Comparison of ENCODE assay signal across 14 cellular contexts in genomic region chr10:28367419-28367818, GRCh38.
A peak's percentile ranks its signal among the peaks of the same experiment; 100 is the strongest.
DNase-seq lines count a peak whose midpoint lies in the region; ATAC-seq and FAIRE-seq lines count a peak whose summit lies in the region.
"Had no signal": no experiment of that assay in that cellular context is flagged by ENCODE, and none has a peak within 500 bp of the region (broad histone marks: within the 10 kb centered on the region; RNA-seq: fewer than 3 reads in every experiment).

No MANE protein-coding gene starts in this region.

- peak overlapping the region; percentile 58 for H3K4me3 Mint-ChIP-seq in activated T-cell treated with anti-CD3 and anti-CD28 coated beads, Interleukin-2, amount 50 U/mL, for 4 hours
- H3K4me3 Mint-ChIP-seq in T-cell = peak overlapping the region in 2 of 3 donors; percentile 40 to 73
- peak overlapping the region; percentile 61 to 81 for H3K4me3 Mint-ChIP-seq in stimulated activated naive CD8-positive, alpha-beta T cell treated with anti-CD3 and anti-CD28 coated beads, Interleukin-15, amount 100 ng/mL, for 72 hours

- H3K27me3 ChIP-seq in effector memory CD4-positive, alpha-beta T cell (replicated peaks; ENCODE audit: control insufficient read depth, insufficient read depth, low read length, poor library complexity, severe bottlenecking) = no peaks in the 10 kb centered on the region
- H3K27me3 ChIP-seq: brain microvascular endothelial cell, SJSA1 had no signal

- H3K36me3 Mint-ChIP-seq in activated T-cell treated with anti-CD3 and anti-CD28 coated beads, Interleukin-2, amount 50 U/mL, for 4 hours (ENCODE audit: insufficient read depth) = no peaks in the 10 kb centered on the region
- no peaks in the 10 kb centered on the region for H3K36me3 Mint-ChIP-seq in T-cell

- peak overlapping the region; percentile 70 for H3K27ac ChIP-seq in effector memory CD4-positive, alpha-beta T cell (ENCODE audit: insufficient read depth, low read length, poor library complexity, severe bottlenecking)
- H3K27ac ChIP-seq: brain microvascular endothelial cell, SJSA1, WERI-Rb-1 had no signal

- H3K4me3 ChIP-seq in effector memory CD4-positive, alpha-beta T cell (ENCODE audit: insufficient read depth, low read depth, low read length, poor library complexity, severe bottlenecking) = peak overlapping the region; percentile 22
- H3K4me3 ChIP-seq: SJSA1 had no signal

- peak overlapping the region; percentile 95 to 100 for H3K27ac Mint-ChIP-seq in T-cell
- H3K27ac Mint-ChIP-seq in stimulated activated naive CD8-positive, alpha-beta T cell treated with anti-CD3 and anti-CD28 coated beads, Interleukin-15, amount 100 ng/mL, for 72 hours = peak overlapping the region; percentile 98

- no peaks in the 10 kb centered on the region for H3K36me3 ChIP-seq in effector memory CD4-positive, alpha-beta T cell (ENCODE audit: control insufficient read depth, insufficient read depth, low read length)
- H3K36me3 ChIP-seq: brain microvascular endothelial cell, SJSA1, WERI-Rb-1 had no signal

- no peak for DNase-seq in activated T-cell treated with anti-CD3 and anti-CD28 coated beads, Interleukin-2, amount 50 U/mL, for 4 hours
- DNase-seq in activated T-cell treated with anti-CD3 and anti-CD28 coated beads, Interleukin-2, amount 50 U/mL, for 1 hour = no peak
- DNase-seq in T-cell = no peak
- DNase-seq in effector memory CD4-positive, alpha-beta T cell = no peak
- DNase-seq in stimulated activated naive CD8-positive, alpha-beta T cell treated with anti-CD3 and anti-CD28 coated beads, Interleukin-15, amount 100 ng/mL, for 72 hours = no peak
- no peak for DNase-seq in activated gamma-delta T cell (lab: John Stamatoyannopoulos, UW)
- DNase-seq in frontal cortex (ENCODE audit: low spot score in 2 of 2) = no peak
- DNase-seq: brain microvascular endothelial cell, DMS153, GOT3, NCI-H1092 had no signal

- H3K9me3 ChIP-seq in effector memory CD4-positive, alpha-beta T cell (ENCODE audit: control insufficient read depth, low read length) = no peaks in the 10 kb centered on the region
- H3K9me3 ChIP-seq: SJSA1 had no signal

- POLR2A ChIA-PET in T-cell (lab: Charles Lee) = interaction anchor here (0.5 to 3.3 kb wide), 12 partner anchors 13 to 172 kb away, joined by 3 to 37 read pairs (median 7); partner anchors contain the start of gene MPP7 (in 2 of the 2)

- CTCF ChIA-PET in T-cell (lab: Charles Lee) = interaction anchor here (1.0 to 2.7 kb wide), 10 partner anchors 14 to 625 kb away, joined by 3 to 30 read pairs (median 5); partner anchors contain the start of gene MPP7 (in 1 of the 2)

- no peak for FAIRE-seq in frontal cortex (lab: Jason Lieb, UNC)

- no peak for ATAC-seq in activated T-cell treated with anti-CD3 and anti-CD28 coated beads, Interleukin-2, amount 50 U/mL, for 4 hours
- ATAC-seq in T-cell (replicated peaks in 1 of 4) = no peak
- no peak for ATAC-seq in stimulated activated naive CD8-positive, alpha-beta T cell treated with anti-CD3 and anti-CD28 coated beads, Interleukin-15, amount 100 ng/mL, for 72 hours
- no peak for ATAC-seq in GM19452 (IDR thresholded peaks at IDR 0.05; ENCODE audit: unreplicated experiment)

- H3K4me1 ChIP-seq in effector memory CD4-positive, alpha-beta T cell (ENCODE audit: control insufficient read depth, insufficient read depth, low read length, poor library complexity, severe bottlenecking) = peaks cover 31% of the 10 kb centered on the region
- H3K4me1 ChIP-seq: SJSA1 had no signal

- H3K9me3 Mint-ChIP-seq in activated T-cell treated with anti-CD3 and anti-CD28 coated beads, Interleukin-2, amount 50 U/mL, for 4 hours = peaks cover 3% of the 10 kb centered on the region
- H3K9me3 Mint-ChIP-seq in T-cell = no peaks in the 10 kb centered on the region
- no peaks in the 10 kb centered on the region for H3K9me3 Mint-ChIP-seq in stimulated activated naive CD8-positive, alpha-beta T cell treated with anti-CD3 and anti-CD28 coated beads, Interleukin-15, amount 100 ng/mL, for 72 hours

- H3K4me1 Mint-ChIP-seq in activated T-cell treated with anti-CD3 and anti-CD28 coated beads, Interleukin-2, amount 50 U/mL, for 4 hours (ENCODE audit: low read depth) = peaks cover 55% of the 10 kb centered on the region
- H3K4me1 Mint-ChIP-seq in T-cell = peaks cover 53 to 68% (median 62%) of the 10 kb centered on the region in 3 donors
- H3K4me1 Mint-ChIP-seq in stimulated activated naive CD8-positive, alpha-beta T cell treated with anti-CD3 and anti-CD28 coated beads, Interleukin-15, amount 100 ng/mL, for 72 hours = peaks cover 36% of the 10 kb centered on the region

- H3K27me3 Mint-ChIP-seq in activated T-cell treated with anti-CD3 and anti-CD28 coated beads, Interleukin-2, amount 50 U/mL, for 4 hours (ENCODE audit: low read depth) = no peaks in the 10 kb centered on the region
- H3K27me3 Mint-ChIP-seq in T-cell = no peaks in the 10 kb centered on the region
- H3K27me3 Mint-ChIP-seq in stimulated activated naive CD8-positive, alpha-beta T cell treated with anti-CD3 and anti-CD28 coated beads, Interleukin-15, amount 100 ng/mL, for 72 hours = no peaks in the 10 kb centered on the region
